In the genomic region with DNA sequence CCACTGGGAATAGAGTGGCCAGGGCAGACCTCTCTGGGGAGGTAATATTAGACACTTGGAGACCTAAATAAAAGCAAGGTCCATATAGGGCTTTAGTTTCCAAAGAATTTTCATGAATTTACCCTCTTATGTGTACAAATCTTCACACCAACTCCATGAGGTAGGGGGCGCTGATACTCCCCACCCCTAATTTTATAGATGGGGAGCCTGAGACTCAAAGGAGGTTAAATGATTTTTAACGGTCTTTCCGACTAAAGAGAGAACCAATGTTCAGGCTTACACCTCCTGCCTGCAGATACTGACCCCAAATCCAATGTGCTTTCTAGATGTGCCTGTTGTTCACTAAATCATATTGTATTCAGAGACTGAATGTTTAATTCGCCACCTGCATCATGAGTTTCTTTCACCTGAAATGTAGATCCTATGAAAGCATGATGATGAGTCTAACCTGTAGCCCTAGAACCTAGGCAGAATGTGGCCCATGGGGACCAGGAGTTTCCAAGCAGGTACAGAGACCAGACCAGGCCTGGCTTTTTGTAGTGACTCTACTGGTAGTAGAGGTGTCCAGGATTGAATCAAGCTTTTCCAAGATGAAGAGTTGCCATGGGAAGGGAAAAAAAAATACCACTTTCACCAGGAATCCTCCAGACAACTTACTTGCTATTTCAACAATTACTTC, we compare ENCODE assay signal across 13 cellular contexts. TPM values are rescaled to one million over a fixed set of nuclear protein-coding genes. Genes with fewer than 3 reads are reported as not detected.
A peak's percentile ranks its signal among the peaks of the same experiment; 100 is the strongest.
DNase-seq lines count a peak whose midpoint lies in the region; TF ChIP-seq lines count a peak whose summit lies in the region.
"Had no signal": no experiment of that assay in that cellular context is flagged by ENCODE, and none has a peak within 500 bp of the region (broad histone marks: within the 10 kb centered on the region; RNA-seq: fewer than 3 reads in every experiment).

No MANE protein-coding gene starts in this region.

- no peak overlapping the region for H2AFZ ChIP-seq in SU-DHL-6 (ENCODE audit: low read depth, low read length, severe bottlenecking)

- peaks cover 17% of the 10 kb centered on the region for H3K4me1 Mint-ChIP-seq in HFFc6 (ENCODE audit: low read depth)
- peaks cover 16% of the 10 kb centered on the region for H3K4me1 Mint-ChIP-seq in neural crest cell

- H3K27ac Mint-ChIP-seq in HFFc6, result no peak overlapping the region
- no peak overlapping the region for H3K27ac Mint-ChIP-seq in neural crest cell (ENCODE audit: unreplicated experiment)
- H3K27ac Mint-ChIP-seq: activated T-cell treated with anti-CD3 and anti-CD28 coated beads, Interleukin-2, amount 50 U/mL, for 72 hours; T-helper 1 cell treated with Interleukin-12 subunit alpha and Interleukin-12 subunit beta and Interleukin-4 antibody, amounts not matched to agents 30 μg/mL and 1 μg/mL, for 36 hours had no signal

- H3K4me3 ChIP-seq in GM06990 (replicated peaks; ENCODE audit: low read depth, low read length) (no peak overlapping the region), SU-DHL-6 (ENCODE audit: insufficient read depth, low read length, poor library complexity, severe bottlenecking) (no peak overlapping the region), dorsolateral prefrontal cortex (no peak overlapping the region)
- H3K4me3 ChIP-seq: adrenal gland had no signal

- H3K9me3 Mint-ChIP-seq in HFFc6, result no peaks in the 10 kb centered on the region
- no peaks in the 10 kb centered on the region for H3K9me3 Mint-ChIP-seq in neural crest cell
- H3K9me3 Mint-ChIP-seq: activated T-cell treated with anti-CD3 and anti-CD28 coated beads, Interleukin-2, amount 50 U/mL, for 72 hours; T-helper 1 cell treated with Interleukin-12 subunit alpha and Interleukin-12 subunit beta and Interleukin-4 antibody, amounts not matched to agents 30 μg/mL and 1 μg/mL, for 36 hours had no signal

- no peaks in the 10 kb centered on the region for H3K9me2 ChIP-seq in SU-DHL-6 (replicated peaks; ENCODE audit: insufficient read depth, low read length)

- H3K9me3 ChIP-seq in SU-DHL-6 (ENCODE audit: insufficient read depth, low read length), result no peaks in the 10 kb centered on the region
- H3K9me3 ChIP-seq: adrenal gland had no signal

- no peaks in the 10 kb centered on the region for H3F3A ChIP-seq in SU-DHL-6 (ENCODE audit: insufficient read depth)

- H3K4me2 ChIP-seq in SU-DHL-6 (ENCODE audit: low read depth, low read length, poor library complexity, severe bottlenecking), result no peak overlapping the region

- DNase-seq in GM06990 (ENCODE audit: extremely low read depth, insufficient read length) (no peak), HFFc6 (no peak), neural crest cell (ENCODE audit: low read depth, low spot score) (no peak), dorsolateral prefrontal cortex (no peak), NCI-H2196 treated with DMSO at 0.1 percent for 48 hours (lab: John Stamatoyannopoulos, UW; ENCODE audit: unreplicated experiment) (no peak), NCI-H1105 treated with DMSO at 0.1 percent for 48 hours (lab: John Stamatoyannopoulos, UW) (no peak)
- DNase-seq: activated T-cell treated with anti-CD3 and anti-CD28 coated beads, Interleukin-2, amount 50 U/mL, for 72 hours; adrenal gland; cortex of kidney had no signal

- TF ChIP-seq CTCF in GM06990 (IDR thresholded peaks at IDR 0.05; ENCODE audit: insufficient read depth, low read length, poor library complexity, severe bottlenecking), result peak; percentile 40
- peak; percentile 62 for TF ChIP-seq CTCF in HFFc6 (IDR thresholded peaks at IDR 0.05)
- peak; percentile 36 for TF ChIP-seq CTCF in SU-DHL-6 (IDR thresholded peaks at IDR 0.05; ENCODE audit: insufficient read depth, low read length, poor library complexity, severe bottlenecking)
- TF ChIP-seq CTCF in neural crest cell (conservative IDR thresholded peaks at IDR 0.05), result peak; percentile 30
- TF ChIP-seq CTCF in dorsolateral prefrontal cortex (IDR thresholded peaks at IDR 0.05 in 54 of 56, conservative IDR thresholded peaks at IDR 0.05 in 2 of 56; ENCODE audit: low read depth in 1 of 56, partially characterized antibody in 56 of 56), result peak in 1 of 56 donors; percentile 6

- H3K27me3 Mint-ChIP-seq in HFFc6 (ENCODE audit: insufficient read depth) (peaks cover 37% of the 10 kb centered on the region), neural crest cell (ENCODE audit: low read depth) (peaks cover 84% of the 10 kb centered on the region)

- H3K36me3 ChIP-seq in GM06990 (ENCODE audit: control insufficient read depth, insufficient read depth, low read length), result no peaks in the 10 kb centered on the region
- H3K36me3 ChIP-seq in SU-DHL-6 (ENCODE audit: low read length), result no peaks in the 10 kb centered on the region
- H3K36me3 ChIP-seq: adrenal gland had no signal

- no peak overlapping the region for H3K4me3 Mint-ChIP-seq in HFFc6
- peak overlapping the region; percentile 17 for H3K4me3 Mint-ChIP-seq in neural crest cell
- H3K4me3 Mint-ChIP-seq: activated T-cell treated with anti-CD3 and anti-CD28 coated beads, Interleukin-2, amount 50 U/mL, for 72 hours; T-helper 1 cell treated with Interleukin-12 subunit alpha and Interleukin-12 subunit beta and Interleukin-4 antibody, amounts not matched to agents 30 μg/mL and 1 μg/mL, for 36 hours had no signal

- H3K9ac ChIP-seq in SU-DHL-6 (ENCODE audit: low read length), result no peak overlapping the region

- H4K20me1 ChIP-seq in SU-DHL-6 (ENCODE audit: low read depth, low read length), result no peaks in the 10 kb centered on the region

- H3K36me3 Mint-ChIP-seq in HFFc6 (ENCODE audit: low read depth) (no peaks in the 10 kb centered on the region; the same call in 1 of the 2 replicates), neural crest cell (ENCODE audit: low read depth) (peaks cover 3% of the 10 kb centered on the region)

- peaks cover 2% of the 10 kb centered on the region; the same call in 1 of the 2 replicates for H3K27me3 ChIP-seq in GM06990 (replicated peaks; ENCODE audit: control insufficient read depth, insufficient read depth, low read length)
- H3K27me3 ChIP-seq in SU-DHL-6 (ENCODE audit: low read length), result no peaks in the 10 kb centered on the region
- peaks cover 18 to 95% (median 73%) of the 10 kb centered on the region in 45 donors for H3K27me3 ChIP-seq in dorsolateral prefrontal cortex

- no peaks in the 10 kb centered on the region for H3K79me2 ChIP-seq in SU-DHL-6 (ENCODE audit: insufficient read depth, low read length)

- intact Hi-C loops in dorsolateral prefrontal cortex (cut with DNase I), result loop anchor here (5.0 kb wide), 3 partner anchors 107 to 297 kb away; a partner anchor contains a TSS

- H3K27ac ChIP-seq in SU-DHL-6 (ENCODE audit: low read depth, low read length) (no peak overlapping the region), dorsolateral prefrontal cortex (no peak overlapping the region)
- H3K27ac ChIP-seq: adrenal gland had no signal

RNA-seq across cellular contexts. Expression of a gene that starts 16.8 kb away (rescaled TPM):
- 10 to 100 TPM; 13.2 to 20.7 (median 16.4) TPM for total RNA-seq in HFFc6 (2021; fragmentation: NEBNext Ultra II Directional; extraction: Animal tissue kit (Norgen Biotek cat#: 25700))
- total RNA-seq in neural crest cell, result 52.1 and 52.2 TPM in 2 replicates
- 1 to 10 TPM in 2 of 120 experiments, under 1 TPM in 19, not detected in 99; 0.17 to 1.8 (median 0.39) TPM for total RNA-seq in dorsolateral prefrontal cortex
- total RNA-seq: activated T-cell treated with anti-CD3 and anti-CD28 coated beads, Interleukin-2, amount 50 U/mL, for 72 hours; adrenal gland; mesenteric fat pad; omental fat pad had no signal

Comparison
In these comparisons a context has a peak if more than half of its experiments do, and no peak if none do; other contexts are left out.
1. RNA of a gene that starts 16.8 kb away (total RNA-seq): 52.1 to 52.2 TPM in neural crest cell and 13.2 to 20.7 TPM in HFFc6; 0.17 to 1.8 TPM in dorsolateral prefrontal cortex; every median in the first group is over 4 times any median in the second.